16 cellular contexts compared by ENCODE assay signal in genomic region chr17:8622191-8622590, GRCh38.
"Had no signal": no experiment of that assay in that cellular context is flagged by ENCODE, and none has a peak within 500 bp of the region (broad histone marks: within the 10 kb centered on the region; RNA-seq: fewer than 3 reads in every experiment).

No MANE protein-coding gene starts in this region.

- H3K27me3 ChIP-seq: suprapubic skin had no signal

- H3K27ac ChIP-seq: parathyroid adenoma, suprapubic skin had no signal

- H2AFZ ChIP-seq: parathyroid adenoma had no signal

- DNase-seq: activated CD4-positive, alpha-beta T cell treated with anti-CD3 and anti-CD28 coated beads, Interleukin-2, amount 50 U/mL, for 4 hours; activated naive CD4-positive, alpha-beta T cell treated with Interleukin-2 at 50 U/mL for 16 hours; activated T-cell treated with anti-CD3 and anti-CD28 coated beads for 4 hours; dermis blood vessel endothelial cell; endodermal cell; head of caudate nucleus; left colon; naive B cell; stimulated activated CD4-positive, alpha-beta T cell treated with anti-CD3 and anti-CD28 coated beads, Interleukin-2, amount 100 ng/mL, for 48 hours; stimulated activated naive CD4-positive, alpha-beta T cell had no signal

- H3K4me1 Mint-ChIP-seq: naive B cell had no signal

- H3K9me3 ChIP-seq: suprapubic skin had no signal

- H3K27ac Mint-ChIP-seq: activated T-helper 17 cell treated with anti-CD3 and anti-CD28 coated beads, Interleukin-2, amount 50 U/mL, for 72 hours; endodermal cell; naive B cell; T-helper 2 cell treated with Interferon-gamma antibody and Interleukin-4, amounts not matched to agents 5 μg/mL and 100 μg/mL, for 36 hours had no signal

- H3K9ac ChIP-seq: parathyroid adenoma had no signal

- H3K9me3 Mint-ChIP-seq: activated T-helper 17 cell treated with anti-CD3 and anti-CD28 coated beads, Interleukin-2, amount 50 U/mL, for 72 hours; naive B cell; T-helper 2 cell treated with Interferon-gamma antibody and Interleukin-4, amounts not matched to agents 5 μg/mL and 100 μg/mL, for 36 hours had no signal

- H3K4me3 Mint-ChIP-seq: endodermal cell; naive B cell; T-helper 2 cell treated with Interferon-gamma antibody and Interleukin-4, amounts not matched to agents 5 μg/mL and 100 μg/mL, for 36 hours had no signal

- ATAC-seq: activated CD4-positive, CD25-positive, alpha-beta regulatory T cell treated with anti-CD3 and anti-CD28 coated beads, Interleukin-2, amount 50 U/mL, for 24 hours; left colon had no signal

- H3K4me1 ChIP-seq: parathyroid adenoma, suprapubic skin had no signal

- H3K4me3 ChIP-seq: lung, suprapubic skin had no signal
